In the genomic region with DNA sequence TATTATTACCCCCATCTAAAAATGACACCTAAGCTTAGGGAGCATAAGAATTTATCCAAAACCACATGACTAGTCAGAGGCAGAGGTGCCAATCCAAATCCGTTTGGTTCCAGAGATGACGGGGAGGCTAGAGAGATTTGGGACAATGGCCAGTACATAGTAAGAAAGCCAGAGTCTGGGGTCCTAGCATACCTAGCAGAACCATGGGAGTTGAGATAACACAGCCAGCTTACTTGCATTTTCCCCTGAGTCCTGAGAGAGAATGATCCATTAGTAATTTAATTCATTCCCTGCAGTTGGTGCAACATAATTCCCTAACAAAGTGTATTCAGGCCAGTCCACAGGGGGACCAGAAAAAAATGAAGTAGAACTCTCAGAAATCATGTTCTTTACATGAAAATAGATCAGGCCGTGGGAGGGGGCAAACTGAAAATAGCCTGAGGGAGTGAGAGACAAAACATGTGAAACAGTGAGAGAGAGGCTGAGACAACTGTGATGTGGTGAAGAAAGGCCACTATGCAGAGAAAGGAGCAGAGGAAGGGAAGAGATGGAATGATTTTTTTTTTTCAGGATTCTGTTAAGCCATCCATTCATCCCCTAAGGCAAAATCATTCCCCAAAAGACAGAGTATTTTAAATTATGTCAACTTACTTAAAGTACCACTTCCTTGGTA, we compare ENCODE assay signal across 14 cellular contexts.
DNase-seq lines count a peak whose midpoint lies in the region; ATAC-seq and TF ChIP-seq lines count a peak whose summit lies in the region.
"Had no signal": no experiment of that assay in that cellular context is flagged by ENCODE, and none has a peak within 500 bp of the region (broad histone marks: within the 10 kb centered on the region; RNA-seq: fewer than 3 reads in every experiment).

No MANE protein-coding gene starts in this region.

- intact Hi-C loops in CD4-positive, alpha-beta memory T cell (cut with micrococcal nuclease) = no loop called here

- POLR2A ChIA-PET in CD4-positive, alpha-beta memory T cell (lab: Charles Lee; ENCODE audit: partially characterized antibody) = no interaction called here

- H3K9me3 ChIP-seq in CD4-positive, alpha-beta memory T cell (ENCODE audit: control insufficient read depth in 1 of 2, low read length in 2 of 2) = no peaks in the 10 kb centered on the region

- H2AFZ ChIP-seq in GM23338 = peak overlapping the region; percentile 81

- H3K4me1 Mint-ChIP-seq in GM23338 (peaks cover 5% of the 10 kb centered on the region), brain (peaks cover 43% of the 10 kb centered on the region)
- no peaks in the 10 kb centered on the region for H3K4me1 Mint-ChIP-seq in CD4-positive, alpha-beta memory T cell
- H3K4me1 Mint-ChIP-seq: B cell had no signal

- H3K4me3 Mint-ChIP-seq in GM23338 (no peak overlapping the region), brain (peak overlapping the region in 1 of 5 experiments; percentile 5)
- H3K4me3 Mint-ChIP-seq in CD4-positive, alpha-beta memory T cell = no peak overlapping the region
- H3K4me3 Mint-ChIP-seq: B cell; CD4-positive, alpha-beta T cell; IgD-negative memory B cell had no signal

- H3K27ac Mint-ChIP-seq in GM23338 = no peak overlapping the region; the same call in 1 of the 2 replicates
- peak overlapping the region in 3 of 5 experiments; percentile 72 to 84 (median 83) for H3K27ac Mint-ChIP-seq in brain
- H3K27ac Mint-ChIP-seq in CD4-positive, alpha-beta memory T cell = no peak overlapping the region
- H3K27ac Mint-ChIP-seq: B cell; CD4-positive, alpha-beta T cell; IgD-negative memory B cell had no signal

- peaks cover 6% of the 10 kb centered on the region; the same call in 1 of the 2 replicates for H3K4me1 ChIP-seq in GM23338 (ENCODE audit: insufficient read depth)
- H3K4me1 ChIP-seq in CD4-positive, alpha-beta memory T cell (ENCODE audit: insufficient read depth, low read length) = no peaks in the 10 kb centered on the region

- H3K36me3 ChIP-seq in GM23338 (ENCODE audit: insufficient read depth) = no peaks in the 10 kb centered on the region
- H3K36me3 ChIP-seq in CD4-positive, alpha-beta memory T cell (ENCODE audit: insufficient read depth, low read length) = no peaks in the 10 kb centered on the region

- no peak overlapping the region for H3K4me3 ChIP-seq in GM23338
- no peak overlapping the region for H3K4me3 ChIP-seq in CD4-positive, alpha-beta memory T cell (ENCODE audit: low read length in 2 of 2)

- no peaks in the 10 kb centered on the region for H4K20me1 ChIP-seq in GM23338 (replicated peaks; ENCODE audit: insufficient read depth)

- H3F3A ChIP-seq in GM23338 (replicated peaks; ENCODE audit: low read depth) = no peaks in the 10 kb centered on the region

- H3K9me3 Mint-ChIP-seq in GM23338 = no peaks in the 10 kb centered on the region
- H3K9me3 Mint-ChIP-seq in brain = no peaks in the 10 kb centered on the region
- peaks cover 0 to 6% (median 1%) of the 10 kb centered on the region in 8 donors for H3K9me3 Mint-ChIP-seq in CD4-positive, alpha-beta memory T cell

- no peaks in the 10 kb centered on the region for H3K36me3 Mint-ChIP-seq in GM23338 (ENCODE audit: low read depth)
- H3K36me3 Mint-ChIP-seq in brain = no peaks in the 10 kb centered on the region
- H3K36me3 Mint-ChIP-seq in CD4-positive, alpha-beta memory T cell = no peaks in the 10 kb centered on the region
- H3K36me3 Mint-ChIP-seq: IgD-negative memory B cell had no signal

- no peak overlapping the region for H3K27ac ChIP-seq in GM23338 (ENCODE audit: low read depth)
- H3K27ac ChIP-seq in CD4-positive, alpha-beta memory T cell (ENCODE audit: low read depth, low read length) = no peak overlapping the region
- H3K27ac ChIP-seq: HL-60 had no signal

- DNase-seq in GM23338 (ENCODE audit: low spot score) (peak; percentile 4), NCI-H69 (lab: John Stamatoyannopoulos, UW) (peak; percentile 5), retina (peak; percentile 24), NCI-H2227 (lab: John Stamatoyannopoulos, UW; ENCODE audit: unreplicated experiment) (no peak)
- DNase-seq in stimulated activated naive CD4-positive, alpha-beta T cell treated with Interleukin-2 at 50 U/mL for 16 hours (lab: John Stamatoyannopoulos, UW) = no peak
- no peak for DNase-seq in CD4-positive, alpha-beta memory T cell
- DNase-seq: C1 segment of cervical spinal cord; CD4-positive, alpha-beta T cell; DMS79 had no signal

- ATAC-seq in GM23338 = peak; percentile 75
- ATAC-seq: HCT116 had no signal

- H3K4me2 ChIP-seq in GM23338 = peak overlapping the region; percentile 59; the same call in 1 of the 2 replicates

- H3K27me3 ChIP-seq in GM23338 (ENCODE audit: insufficient read depth) = no peaks in the 10 kb centered on the region
- no peaks in the 10 kb centered on the region for H3K27me3 ChIP-seq in CD4-positive, alpha-beta memory T cell (ENCODE audit: insufficient read depth, low read length)

- CTCF ChIA-PET in CD4-positive, alpha-beta memory T cell (lab: Charles Lee; ENCODE audit: partially characterized antibody) = no interaction called here

- no peak for TF ChIP-seq CTCF in GM23338 (conservative IDR thresholded peaks at IDR 0.05; ENCODE audit: low read depth in 2 of 2)
- TF ChIP-seq CTCF in brain (conservative IDR thresholded peaks at IDR 0.05) = no peak

- H3K27me3 Mint-ChIP-seq in GM23338 (ENCODE audit: insufficient read depth, low read depth, poor library complexity) (no peaks in the 10 kb centered on the region), brain (peaks cover 3% of the 10 kb centered on the region)
- H3K27me3 Mint-ChIP-seq in CD4-positive, alpha-beta memory T cell = no peaks in the 10 kb centered on the region
- H3K27me3 Mint-ChIP-seq: CD4-positive, alpha-beta T cell had no signal

- peaks cover 11% of the 10 kb centered on the region; the same call in 1 of the 2 replicates for H3K9me2 ChIP-seq in GM23338 (ENCODE audit: insufficient read depth)

- H3K79me2 ChIP-seq in GM23338 (replicated peaks; ENCODE audit: insufficient read depth) = no peaks in the 10 kb centered on the region

TF ChIP-seq in GM23338, 12 proteins besides CTCF, POLR2A, EP300 and RAD21 (continues in another document):
- TF ChIP-seq STAT1 (IDR thresholded peaks at IDR 0.05; ENCODE audit: unreplicated experiment) (no peak), CREB1 (CRISPR knock-in tag; IDR thresholded peaks at IDR 0.05; ENCODE audit: low read depth) (no peak), POLR2AphosphoS5 (IDR thresholded peaks at IDR 0.05; ENCODE audit: low read depth) (no peak), ZNF331 (CRISPR knock-in tag; IDR thresholded peaks at IDR 0.05; ENCODE audit: low read depth) (no peak), NANOG (IDR thresholded peaks at IDR 0.05; ENCODE audit: borderline replicate concordance) (no peak), EZH2phosphoT487 (IDR thresholded peaks at IDR 0.05; ENCODE audit: unreplicated experiment) (no peak), ZNF114 (CRISPR knock-in tag; IDR thresholded peaks at IDR 0.05) (no peak)
- TF ChIP-seq, protein P1, sequence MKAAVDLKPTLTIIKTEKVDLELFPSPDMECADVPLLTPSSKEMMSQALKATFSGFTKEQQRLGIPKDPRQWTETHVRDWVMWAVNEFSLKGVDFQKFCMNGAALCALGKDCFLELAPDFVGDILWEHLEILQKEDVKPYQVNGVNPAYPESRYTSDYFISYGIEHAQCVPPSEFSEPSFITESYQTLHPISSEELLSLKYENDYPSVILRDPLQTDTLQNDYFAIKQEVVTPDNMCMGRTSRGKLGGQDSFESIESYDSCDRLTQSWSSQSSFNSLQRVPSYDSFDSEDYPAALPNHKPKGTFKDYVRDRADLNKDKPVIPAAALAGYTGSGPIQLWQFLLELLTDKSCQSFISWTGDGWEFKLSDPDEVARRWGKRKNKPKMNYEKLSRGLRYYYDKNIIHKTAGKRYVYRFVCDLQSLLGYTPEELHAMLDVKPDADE (IDR thresholded peaks at IDR 0.05) = no peak

Comparison
In these comparisons a context has a peak if more than half of its experiments do, and no peak if none do; other contexts are left out.
1. DNase-seq: peak in GM23338 (single experiment), NCI-H69 (single experiment) and retina (single experiment); none in stimulated activated naive CD4-positive, alpha-beta T cell treated with Interleukin-2 at 50 U/mL for 16 hours (single experiment), CD4-positive, alpha-beta memory T cell (0 of 5) and NCI-H2227 (single experiment).
2. H3K27ac Mint-ChIP-seq: peak in brain (3 of 5); none in GM23338 (single experiment) and CD4-positive, alpha-beta memory T cell (0 of 7).